ENCODE assay signal across 18 cellular contexts in genomic region chr12:49244161-49244560, GRCh38. TPM values are rescaled to one million over a fixed set of nuclear protein-coding genes. Genes with fewer than 3 reads are reported as not detected.
A peak's percentile ranks its signal among the peaks of the same experiment; 100 is the strongest.
DNase-seq lines count a peak whose midpoint lies in the region; ATAC-seq and TF ChIP-seq lines count a peak whose summit lies in the region.
"Had no signal": no experiment of that assay in that cellular context is flagged by ENCODE, and none has a peak within 500 bp of the region (broad histone marks: within the 10 kb centered on the region; RNA-seq: fewer than 3 reads in every experiment).

No MANE protein-coding gene starts in this region.

- intact Hi-C loops in right cardiac atrium (cut with DNase I) = no loop called here

- in situ Hi-C loops in brain microvascular endothelial cell (cut with HindIII; ENCODE audit: low pct_ligation_motif_present, low sequenced_read_pairs) = no loop called here

- H3K36me3 ChIP-seq in BJ (ENCODE audit: control insufficient read depth, insufficient read depth, low read length) (no peaks in the 10 kb centered on the region), brain microvascular endothelial cell (replicated peaks) (no peaks in the 10 kb centered on the region), neutrophil (no peaks in the 10 kb centered on the region)

- POLR2A ChIA-PET in BJ (lab: Charles Lee) = interaction anchor here (0.6 to 1.9 kb wide), 6 partner anchors 9 to 425 kb away, joined by 3 to 24 read pairs (median 5); partner anchors contain the start of gene TUBA1B

- H3K9me3 ChIP-seq in neutrophil (no peaks in the 10 kb centered on the region), right cardiac atrium (ENCODE audit: control insufficient read depth, low read length) (no peaks in the 10 kb centered on the region)

- TF ChIP-seq CTCF in BJ (IDR thresholded peaks at IDR 0.05; ENCODE audit: insufficient read depth, low read depth, low read length) (no peak), brain microvascular endothelial cell (IDR thresholded peaks at IDR 0.05; ENCODE audit: low read depth, low read length, missing control alignments) (no peak), neutrophil (IDR thresholded peaks at IDR 0.05) (no peak)

- H3K27ac ChIP-seq in brain microvascular endothelial cell (peak overlapping the region; percentile 88), neutrophil (peak overlapping the region; percentile 69), right cardiac atrium (ENCODE audit: low read length) (no peak overlapping the region)
- H3K27ac ChIP-seq: C4-2B had no signal

- WGBS in right cardiac atrium = 61% methylated on average over 2 of the region's 2 CpGs

- H3K4me1 ChIP-seq in neutrophil (ENCODE audit: control insufficient read depth in 1 of 2, insufficient read depth in 1 of 2, low read depth in 1 of 2, low read length in 1 of 2) (peaks cover 22 to 23% of the 10 kb centered on the region in 2 experiments), right cardiac atrium (ENCODE audit: control insufficient read depth, insufficient read depth, low read length) (no peaks in the 10 kb centered on the region)

- ATAC-seq in GM19328 (IDR thresholded peaks at IDR 0.05; ENCODE audit: unreplicated experiment) (no peak), right cardiac atrium (no peak)
- ATAC-seq: effector memory CD8-positive, alpha-beta T cell; T-cell had no signal

- CTCF ChIA-PET in BJ (lab: Yijun Ruan, JAX) = interaction anchor here (0.6 to 4.0 kb wide), 13 partner anchors 9 to 460 kb away, joined by 3 to 48 read pairs (median 4); partner anchors contain the start of genes TUBA1B and TUBA1C

- H3K4me3 ChIP-seq in BJ (ENCODE audit: low read depth, low read length) = no peak overlapping the region
- no peak overlapping the region for H3K4me3 ChIP-seq in brain microvascular endothelial cell (ENCODE audit: low read depth, low read length)
- no peak overlapping the region for H3K4me3 ChIP-seq in neutrophil (ENCODE audit: low read depth in 1 of 2, low read length in 1 of 2)
- no peak overlapping the region for H3K4me3 ChIP-seq in right cardiac atrium (ENCODE audit: low read length)

- DNase-seq in BJ (ENCODE audit: low read depth) (peak; percentile 73), LHCN-M2 (ENCODE audit: low read depth) (peak; percentile 91), brain microvascular endothelial cell (peak; percentile 61), GM19238 (ENCODE audit: insufficient read length, low spot score) (no peak), activated gamma-delta T cell (lab: John Stamatoyannopoulos, UW) (no peak), right cardiac atrium (no peak)
- DNase-seq: activated CD4-positive, alpha-beta T cell treated with anti-CD3 and anti-CD28 coated beads for 4 hours; effector memory CD8-positive, alpha-beta T cell; GDM1; glutamatergic neuron; GOT3; kidney; stimulated activated CD4-positive, alpha-beta T cell treated with anti-CD3 and anti-CD28 coated beads, Interleukin-2, amount 100 ng/mL, for 48 hours; T-cell had no signal

- H3K27me3 ChIP-seq in BJ (ENCODE audit: control insufficient read depth, insufficient read depth, low read length) (no peaks in the 10 kb centered on the region), brain microvascular endothelial cell (replicated peaks) (no peaks in the 10 kb centered on the region), neutrophil (no peaks in the 10 kb centered on the region), right cardiac atrium (ENCODE audit: control insufficient read depth, insufficient read depth) (no peaks in the 10 kb centered on the region)

RNA-seq across cellular contexts. Expression of gene TUBA1C, which starts 20.7 kb away (rescaled TPM):
- polyA plus RNA-seq in BJ (2011; rRNA removed) (1,365 and 2,194 TPM in 2 replicates), right cardiac atrium (106 TPM)
- polyA minus RNA-seq in BJ (2011; rRNA and poly(A)+ RNA removed) = 1,055 and 1,864 TPM in 2 replicates
- total RNA-seq in LHCN-M2 (2014; rRNA removed) (1,345 and 1,346 TPM in 2 replicates), right cardiac atrium (10 to 100 TPM; 34.2 to 71.7 (median 66.7) TPM)
- 1,174 TPM for polyA plus RNA-seq in LHCN-M2 (2012)

RNA-seq across cellular contexts. Expression of gene PRPH, which starts 50.8 kb away (rescaled TPM):
- not detected in 2 replicates for polyA plus RNA-seq in BJ (2011; rRNA removed)
- polyA minus RNA-seq in BJ (2011; rRNA and poly(A)+ RNA removed) = not detected in 2 replicates
- 0.11 and 0.26 TPM in 2 replicates for total RNA-seq in LHCN-M2 (2014; rRNA removed)
- polyA plus RNA-seq in LHCN-M2 (2012) = 0.04 TPM
- total RNA-seq in right cardiac atrium = 1 to 10 TPM in 1 of 4 donors, under 1 TPM in 3; 0.57 to 1.8 (median 0.94) TPM
- 2.0 TPM for polyA plus RNA-seq in right cardiac atrium
- total RNA-seq: OCI-LY7, T-cell had no signal

RNA-seq across cellular contexts. Expression of gene TUBA1A, which starts 55.3 kb away (rescaled TPM):
- polyA plus RNA-seq in BJ (2011; rRNA removed) (616 and 820 TPM in 2 replicates), right cardiac atrium (149 TPM)
- polyA minus RNA-seq in BJ (2011; rRNA and poly(A)+ RNA removed) = 327 and 570 TPM in 2 replicates
- total RNA-seq in LHCN-M2 (2014; rRNA removed) (953 and 1,210 TPM in 2 replicates), right cardiac atrium (100 to 1,000 TPM in 2 of 4 donors, 10 to 100 TPM in 2; 75.6 to 136 (median 112) TPM)
- polyA plus RNA-seq in LHCN-M2 (2012) = 1,516 TPM

Comparison
In these comparisons a context has a peak if more than half of its experiments do, and no peak if none do; other contexts are left out.
1. DNase-seq: peak in BJ (single experiment), LHCN-M2 (single experiment) and brain microvascular endothelial cell (single experiment); none in GM19238 (single experiment), activated gamma-delta T cell (single experiment) and right cardiac atrium (0 of 3).
2. RNA of gene TUBA1C, which starts 20.7 kb away (total RNA-seq): 1,345 to 1,346 TPM in LHCN-M2; 34.2 to 71.7 TPM in right cardiac atrium; every median in the first group is over 10 times any median in the second.